In the genomic region with DNA sequence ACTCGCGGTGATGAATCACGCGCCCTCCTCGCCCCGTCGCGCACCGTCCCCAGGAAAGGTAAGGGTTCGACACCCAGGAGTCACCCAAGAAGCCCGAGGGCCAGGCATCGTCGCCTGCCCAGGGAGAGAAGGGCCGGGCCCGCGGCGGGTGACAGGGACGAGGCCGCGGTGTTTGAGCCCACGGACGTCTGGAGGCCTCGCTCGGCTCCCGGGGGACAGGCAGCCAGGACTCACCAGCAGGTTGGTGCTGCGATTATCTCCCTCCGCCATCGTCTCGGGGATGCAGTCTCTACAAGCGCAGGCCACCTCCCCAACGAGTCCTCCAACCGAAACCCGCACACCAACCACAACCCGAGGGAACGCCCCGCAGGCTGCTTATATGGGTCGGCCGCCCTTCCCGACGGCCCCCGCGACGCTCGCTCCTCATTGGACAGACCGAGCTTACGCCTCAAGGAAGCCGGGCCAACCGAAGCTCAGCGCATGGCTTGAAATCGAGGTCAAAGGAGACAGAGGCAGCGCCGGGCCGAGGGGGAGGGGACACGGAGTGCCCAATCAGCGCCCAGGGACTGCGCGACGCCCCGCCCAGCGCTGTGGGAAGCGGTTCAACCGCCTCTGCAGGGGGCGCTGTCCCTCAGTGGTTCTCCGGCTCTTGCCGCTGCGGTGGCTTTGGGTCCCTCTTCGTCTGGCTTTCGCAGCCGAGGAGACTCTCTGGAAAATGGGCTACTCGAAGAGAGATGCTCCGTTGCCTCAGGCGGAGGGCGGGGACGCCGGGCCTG, we compare ENCODE assay signal across 1 cellular context.
TF ChIP-seq lines count a peak whose summit lies in the region.

TSS of gene ARL6IP1 (minus strand) at position 353 of the 776 bp plus-strand sequence. CDS start at position 270, 83 bp downstream.

TF ChIP-seq in HepG2, 621 proteins besides CTCF, POLR2A, EP300 and RAD21 (continued from another document and continues in another):
- peak; percentile 97 for TF ChIP-seq MYPOP (CRISPR knock-in tag; IDR thresholded peaks at IDR 0.05)
- peak; percentile 97 for TF ChIP-seq HOXA5 (CRISPR knock-in tag; IDR thresholded peaks at IDR 0.05)
- peak; percentile 100 for TF ChIP-seq TOPORS (CRISPR knock-in tag; IDR thresholded peaks at IDR 0.05)
- no peak for TF ChIP-seq PHB2 (IDR thresholded peaks at IDR 0.05; ENCODE audit: partially characterized antibody)
- TF ChIP-seq RFX5 (IDR thresholded peaks at IDR 0.05; ENCODE audit: low read depth, low read length) = peak; percentile 84
- peak; percentile 98 for TF ChIP-seq NFYB (CRISPR knock-in tag; IDR thresholded peaks at IDR 0.05)
- TF ChIP-seq ZNF83 (CRISPR knock-in tag; IDR thresholded peaks at IDR 0.05; ENCODE audit: borderline replicate concordance) = peak; percentile 92; the same call in 1 of the 2 replicates
- peak; percentile 94 for TF ChIP-seq NCOA1 (CRISPR knock-in tag; IDR thresholded peaks at IDR 0.05)
- TF ChIP-seq ARID5B (CRISPR knock-in tag; IDR thresholded peaks at IDR 0.05) = peak; percentile 81
- TF ChIP-seq ZNF790 (CRISPR knock-in tag; IDR thresholded peaks at IDR 0.05; ENCODE audit: borderline replicate concordance) = no peak
- 0 out of 2 replicates have a peak, but pooled peaks have one; percentile 28 for TF ChIP-seq ARID3A (IDR thresholded peaks at IDR 0.05; ENCODE audit: low read depth, low read length)
- peak; percentile 99 for TF ChIP-seq KAT7 (CRISPR knock-in tag; IDR thresholded peaks at IDR 0.05; ENCODE audit: borderline replicate concordance)
- peak; percentile 99 for TF ChIP-seq ZNF230 (CRISPR knock-in tag; IDR thresholded peaks at IDR 0.05)
- TF ChIP-seq SAFB2 (CRISPR knock-in tag; IDR thresholded peaks at IDR 0.05; ENCODE audit: borderline replicate concordance, low read depth) = peak; percentile 98
- TF ChIP-seq ZNF816 (CRISPR knock-in tag; IDR thresholded peaks at IDR 0.05; ENCODE audit: borderline replicate concordance) = peak; percentile 95; the same call in 1 of the 2 replicates
- no peak for TF ChIP-seq ZNF207 (IDR thresholded peaks at IDR 0.05; ENCODE audit: borderline replicate concordance)
- TF ChIP-seq ZNF235 (CRISPR knock-in tag; IDR thresholded peaks at IDR 0.05; ENCODE audit: borderline replicate concordance) = peak; percentile 98
- no peak; the same call in none of the 2 replicates for TF ChIP-seq HOXA7 (CRISPR knock-in tag; IDR thresholded peaks at IDR 0.05)
- no peak for TF ChIP-seq SETDB1 (CRISPR knock-in tag; IDR thresholded peaks at IDR 0.05; ENCODE audit: borderline replicate concordance)
- TF ChIP-seq ZBTB8A (CRISPR knock-in tag; IDR thresholded peaks at IDR 0.05; ENCODE audit: borderline replicate concordance, low read depth) = peak; percentile 92; the same call in 1 of the 2 replicates
- TF ChIP-seq ZNF788 (CRISPR knock-in tag; IDR thresholded peaks at IDR 0.05; ENCODE audit: borderline replicate concordance) = peak; percentile 98
- TF ChIP-seq CENPX (CRISPR knock-in tag; IDR thresholded peaks at IDR 0.05) = no peak
- peak; percentile 87 for TF ChIP-seq MIER2 (CRISPR knock-in tag; IDR thresholded peaks at IDR 0.05)
- TF ChIP-seq, protein P1, sequence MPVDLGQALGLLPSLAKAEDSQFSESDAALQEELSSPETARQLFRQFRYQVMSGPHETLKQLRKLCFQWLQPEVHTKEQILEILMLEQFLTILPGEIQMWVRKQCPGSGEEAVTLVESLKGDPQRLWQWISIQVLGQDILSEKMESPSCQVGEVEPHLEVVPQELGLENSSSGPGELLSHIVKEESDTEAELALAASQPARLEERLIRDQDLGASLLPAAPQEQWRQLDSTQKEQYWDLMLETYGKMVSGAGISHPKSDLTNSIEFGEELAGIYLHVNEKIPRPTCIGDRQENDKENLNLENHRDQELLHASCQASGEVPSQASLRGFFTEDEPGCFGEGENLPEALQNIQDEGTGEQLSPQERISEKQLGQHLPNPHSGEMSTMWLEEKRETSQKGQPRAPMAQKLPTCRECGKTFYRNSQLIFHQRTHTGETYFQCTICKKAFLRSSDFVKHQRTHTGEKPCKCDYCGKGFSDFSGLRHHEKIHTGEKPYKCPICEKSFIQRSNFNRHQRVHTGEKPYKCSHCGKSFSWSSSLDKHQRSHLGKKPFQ (CRISPR knock-in tag; IDR thresholded peaks at IDR 0.05; ENCODE audit: insufficient replicate concordance) = peak; percentile 98
- peak; percentile 87 for TF ChIP-seq TP53 (CRISPR knock-in tag; conservative IDR thresholded peaks at IDR 0.05)
- no peak; the same call in none of the 2 replicates for TF ChIP-seq AKAP8 (CRISPR knock-in tag; IDR thresholded peaks at IDR 0.05)
- peak; percentile 86 for TF ChIP-seq STAT5B (CRISPR knock-in tag; IDR thresholded peaks at IDR 0.05)
- no peak; the same call in 1 of the 2 replicates for TF ChIP-seq EHMT2 (IDR thresholded peaks at IDR 0.05; ENCODE audit: borderline replicate concordance, low read depth, low read length)
- TF ChIP-seq SOX5 (CRISPR knock-in tag; IDR thresholded peaks at IDR 0.05; ENCODE audit: borderline replicate concordance) = peak; percentile 83
- peak; percentile 88 for TF ChIP-seq ZFP36L1 (CRISPR knock-in tag; IDR thresholded peaks at IDR 0.05)
- no peak for TF ChIP-seq BCLAF1 (IDR thresholded peaks at IDR 0.05)
- TF ChIP-seq GATA4 (IDR thresholded peaks at IDR 0.05; ENCODE audit: borderline replicate concordance, low read depth) = peak; percentile 98
- TF ChIP-seq PHF5A (CRISPR knock-in tag; IDR thresholded peaks at IDR 0.05; ENCODE audit: low read depth, unreplicated experiment) = peak; percentile 98
- TF ChIP-seq ZNF224 (CRISPR knock-in tag; IDR thresholded peaks at IDR 0.05) = peak; percentile 63
- TF ChIP-seq, protein P2, sequence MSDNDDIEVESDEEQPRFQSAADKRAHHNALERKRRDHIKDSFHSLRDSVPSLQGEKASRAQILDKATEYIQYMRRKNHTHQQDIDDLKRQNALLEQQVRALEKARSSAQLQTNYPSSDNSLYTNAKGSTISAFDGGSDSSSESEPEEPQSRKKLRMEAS (IDR thresholded peaks at IDR 0.05) = peak; percentile 87
- TF ChIP-seq ARID4A (CRISPR knock-in tag; IDR thresholded peaks at IDR 0.05; ENCODE audit: borderline replicate concordance) = peak; percentile 100
- peak; percentile 100 for TF ChIP-seq DR1 (CRISPR knock-in tag; IDR thresholded peaks at IDR 0.05)
- peak; percentile 46; the same call in 1 of the 2 replicates for TF ChIP-seq ZBTB21 (CRISPR knock-in tag; IDR thresholded peaks at IDR 0.05)
- TF ChIP-seq ETV5 (CRISPR knock-in tag; IDR thresholded peaks at IDR 0.05; ENCODE audit: borderline replicate concordance) = peak; percentile 76
- peak; percentile 96; the same call in 1 of the 2 replicates for TF ChIP-seq ZNF160 (CRISPR knock-in tag; IDR thresholded peaks at IDR 0.05)
- TF ChIP-seq ZFY (CRISPR knock-in tag; IDR thresholded peaks at IDR 0.05) = peak; percentile 96
- TF ChIP-seq, protein P3, sequence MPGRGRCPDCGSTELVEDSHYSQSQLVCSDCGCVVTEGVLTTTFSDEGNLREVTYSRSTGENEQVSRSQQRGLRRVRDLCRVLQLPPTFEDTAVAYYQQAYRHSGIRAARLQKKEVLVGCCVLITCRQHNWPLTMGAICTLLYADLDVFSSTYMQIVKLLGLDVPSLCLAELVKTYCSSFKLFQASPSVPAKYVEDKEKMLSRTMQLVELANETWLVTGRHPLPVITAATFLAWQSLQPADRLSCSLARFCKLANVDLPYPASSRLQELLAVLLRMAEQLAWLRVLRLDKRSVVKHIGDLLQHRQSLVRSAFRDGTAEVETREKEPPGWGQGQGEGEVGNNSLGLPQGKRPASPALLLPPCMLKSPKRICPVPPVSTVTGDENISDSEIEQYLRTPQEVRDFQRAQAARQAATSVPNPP (CRISPR knock-in tag; IDR thresholded peaks at IDR 0.05) = peak; percentile 99
- TF ChIP-seq ZNF510 (CRISPR knock-in tag; IDR thresholded peaks at IDR 0.05; ENCODE audit: low read depth) = peak; percentile 99
- peak; percentile 79 for TF ChIP-seq HES4 (CRISPR knock-in tag; IDR thresholded peaks at IDR 0.05; ENCODE audit: borderline replicate concordance)
- peak; percentile 98 for TF ChIP-seq SKI (IDR thresholded peaks at IDR 0.05; ENCODE audit: partially characterized antibody)
